20 cellular contexts compared by ENCODE assay signal in genomic region chr2:239234151-239234825, GRCh38.
A peak's percentile ranks its signal among the peaks of the same experiment; 100 is the strongest.
DNase-seq lines count a peak whose midpoint lies in the region; ATAC-seq and TF ChIP-seq lines count a peak whose summit lies in the region.
"Had no signal": no experiment of that assay in that cellular context is flagged by ENCODE, and none has a peak within 500 bp of the region (broad histone marks: within the 10 kb centered on the region; RNA-seq: fewer than 3 reads in every experiment).

No MANE protein-coding gene starts in this region.

- no peak overlapping the region for H3K4me3 Mint-ChIP-seq in activated CD8-positive, alpha-beta T cell treated with anti-CD3 and anti-CD28 coated beads for 36 hours
- no peak overlapping the region for H3K4me3 Mint-ChIP-seq in activated CD8-positive, alpha-beta T cell treated with anti-CD3 and anti-CD28 coated beads, Interleukin-2, amount 10 ng/mL, durations not matched to agents 7 days and 5 days
- H3K4me3 Mint-ChIP-seq: activated B cell treated with CpG ODN at 0.5 μM for 24 hours; activated naive CD8-positive, alpha-beta T cell; memory B cell; type B pancreatic cell had no signal

- no peak overlapping the region for H3K4me3 ChIP-seq in spleen
- H3K4me3 ChIP-seq: esophagus muscularis mucosa, heart right ventricle had no signal

- H3K4me1 Mint-ChIP-seq in activated CD8-positive, alpha-beta T cell treated with anti-CD3 and anti-CD28 coated beads for 36 hours (ENCODE audit: low read depth): peaks cover 48% of the 10 kb centered on the region
- peaks cover 54% of the 10 kb centered on the region for H3K4me1 Mint-ChIP-seq in activated CD8-positive, alpha-beta T cell treated with anti-CD3 and anti-CD28 coated beads, Interleukin-2, amount 10 ng/mL, durations not matched to agents 7 days and 5 days (ENCODE audit: low read depth)

- no peaks in the 10 kb centered on the region for H3K9me3 ChIP-seq in KOPT-K1 (ENCODE audit: insufficient read depth, low read length, poor library complexity, severe bottlenecking)
- H3K9me3 ChIP-seq in spleen: no peaks in the 10 kb centered on the region
- H3K9me3 ChIP-seq: esophagus muscularis mucosa, heart right ventricle had no signal

- in situ Hi-C loops in ACHN (cut with HindIII; ENCODE audit: low pct_ligation_motif_present, low pct_unique_long_range_greater_than_20kb, low sequenced_read_pairs): no loop called here

- no peak for TF ChIP-seq POLR2A in spleen (IDR thresholded peaks at IDR 0.05)

- WGBS in spleen, 5 donors: 84 to 86% (median 85%) methylated on average over 16 of the region's 16 CpGs

- CTCF ChIA-PET in activated CD8-positive, alpha-beta T cell treated with anti-CD3 and anti-CD28 coated beads for 36 hours (lab: Charles Lee): interaction anchor here (0.6 kb wide), 1 partner anchor 19 kb away, joined by 3 read pairs; no protein-coding TSS in a partner anchor
- CTCF ChIA-PET in activated CD8-positive, alpha-beta T cell treated with anti-CD3 and anti-CD28 coated beads, Interleukin-2, amount 10 ng/mL, durations not matched to agents 7 days and 5 days (lab: Charles Lee): no interaction called here

- peaks cover 8 to 92% (median 46%) of the 10 kb centered on the region in 6 donors for H3K4me1 ChIP-seq in spleen

- H3K27me3 ChIP-seq in spleen (replicated peaks in 1 of 7): no peaks in the 10 kb centered on the region
- H3K27me3 ChIP-seq: esophagus muscularis mucosa, heart right ventricle had no signal

- H3K36me3 ChIP-seq in KOPT-K1 (ENCODE audit: insufficient read depth, low read length) (peaks cover 24% of the 10 kb centered on the region), spleen (peaks cover 0 to 32% (median 0%) of the 10 kb centered on the region in 6 donors)
- H3K36me3 ChIP-seq: heart right ventricle had no signal

- no peak for TF ChIP-seq CTCF in activated CD8-positive, alpha-beta T cell treated with anti-CD3 and anti-CD28 coated beads for 36 hours (IDR thresholded peaks at IDR 0.05)
- TF ChIP-seq CTCF in spleen (IDR thresholded peaks at IDR 0.05 in 8 of 11, conservative IDR thresholded peaks at IDR 0.05 in 3 of 11): no peak

- ATAC-seq in activated CD8-positive, alpha-beta T cell treated with anti-CD3 and anti-CD28 coated beads for 36 hours: peak; percentile 37
- ATAC-seq in activated CD8-positive, alpha-beta T cell treated with anti-CD3 and anti-CD28 coated beads, Interleukin-2, amount 10 ng/mL, durations not matched to agents 7 days and 5 days: no peak
- no peak for ATAC-seq in HG03469 (IDR thresholded peaks at IDR 0.05; ENCODE audit: unreplicated experiment)
- ATAC-seq in HG03354 (IDR thresholded peaks at IDR 0.05; ENCODE audit: poor library complexity, severe bottlenecking, unreplicated experiment): no peak
- ATAC-seq: Right ventricle myocardium inferior had no signal

- intact Hi-C loops in activated CD8-positive, alpha-beta T cell treated with anti-CD3 and anti-CD28 coated beads for 36 hours (cut with micrococcal nuclease): no loop called here
- intact Hi-C loops in spleen (cut with DNase I; ENCODE audit: low total_unique reads): no loop called here

- peaks cover 1% of the 10 kb centered on the region for H3K36me3 Mint-ChIP-seq in activated CD8-positive, alpha-beta T cell treated with anti-CD3 and anti-CD28 coated beads for 36 hours (ENCODE audit: low read depth)
- H3K36me3 Mint-ChIP-seq in activated CD8-positive, alpha-beta T cell treated with anti-CD3 and anti-CD28 coated beads, Interleukin-2, amount 10 ng/mL, durations not matched to agents 7 days and 5 days (ENCODE audit: low read depth): peaks cover 28% of the 10 kb centered on the region
- H3K36me3 Mint-ChIP-seq: memory B cell, type B pancreatic cell had no signal

- POLR2A ChIA-PET in activated CD8-positive, alpha-beta T cell treated with anti-CD3 and anti-CD28 coated beads for 36 hours (lab: Charles Lee): interaction anchor here (1.7 kb wide), 1 partner anchor 13 kb away, joined by 5 read pairs; no protein-coding TSS in a partner anchor
- POLR2A ChIA-PET in activated CD8-positive, alpha-beta T cell treated with anti-CD3 and anti-CD28 coated beads, Interleukin-2, amount 10 ng/mL, durations not matched to agents 7 days and 5 days (lab: Charles Lee): no interaction called here

- peak overlapping the region; percentile 26 for H3K27ac ChIP-seq in KOPT-K1 (ENCODE audit: low read depth, low read length, poor library complexity, severe bottlenecking)
- peak overlapping the region in 5 of 8 donors; percentile 28 to 67 (median 38) for H3K27ac ChIP-seq in spleen

- no peak for DNase-seq in activated CD8-positive, alpha-beta T cell treated with anti-CD3 and anti-CD28 coated beads for 36 hours
- DNase-seq in activated CD8-positive, alpha-beta T cell treated with anti-CD3 and anti-CD28 coated beads, Interleukin-2, amount 10 ng/mL, durations not matched to agents 7 days and 5 days: no peak
- DNase-seq in islet precursor cell (peak; percentile 47), spleen (no peak), ACHN (no peak)
- DNase-seq: activated B cell treated with CpG ODN at 0.5 μM for 24 hours, DND-41, heart right ventricle, Kasumi-1, NCI-H1436 treated with DMSO at 0.1 percent for 48 hours, nucleus accumbens, T-helper 1 cell had no signal

- no peaks in the 10 kb centered on the region for H3K27me3 Mint-ChIP-seq in activated CD8-positive, alpha-beta T cell treated with anti-CD3 and anti-CD28 coated beads for 36 hours
- no peaks in the 10 kb centered on the region for H3K27me3 Mint-ChIP-seq in activated CD8-positive, alpha-beta T cell treated with anti-CD3 and anti-CD28 coated beads, Interleukin-2, amount 10 ng/mL, durations not matched to agents 7 days and 5 days (ENCODE audit: low read depth)
- H3K27me3 Mint-ChIP-seq: activated B cell treated with CpG ODN at 0.5 μM for 24 hours; activated naive CD8-positive, alpha-beta T cell; memory B cell; type B pancreatic cell had no signal

- no peaks in the 10 kb centered on the region for H3K9me3 Mint-ChIP-seq in activated CD8-positive, alpha-beta T cell treated with anti-CD3 and anti-CD28 coated beads for 36 hours
- H3K9me3 Mint-ChIP-seq in activated CD8-positive, alpha-beta T cell treated with anti-CD3 and anti-CD28 coated beads, Interleukin-2, amount 10 ng/mL, durations not matched to agents 7 days and 5 days (ENCODE audit: insufficient read depth): no peaks in the 10 kb centered on the region
- H3K9me3 Mint-ChIP-seq: activated B cell treated with CpG ODN at 0.5 μM for 24 hours, memory B cell, type B pancreatic cell had no signal

- no peak overlapping the region for H3K27ac Mint-ChIP-seq in activated CD8-positive, alpha-beta T cell treated with anti-CD3 and anti-CD28 coated beads for 36 hours
- H3K27ac Mint-ChIP-seq in activated CD8-positive, alpha-beta T cell treated with anti-CD3 and anti-CD28 coated beads, Interleukin-2, amount 10 ng/mL, durations not matched to agents 7 days and 5 days: no peak overlapping the region
- H3K27ac Mint-ChIP-seq: activated B cell treated with CpG ODN at 0.5 μM for 24 hours, memory B cell, type B pancreatic cell had no signal
